ENCODE assay signal across 9 cellular contexts in the genomic region with DNA sequence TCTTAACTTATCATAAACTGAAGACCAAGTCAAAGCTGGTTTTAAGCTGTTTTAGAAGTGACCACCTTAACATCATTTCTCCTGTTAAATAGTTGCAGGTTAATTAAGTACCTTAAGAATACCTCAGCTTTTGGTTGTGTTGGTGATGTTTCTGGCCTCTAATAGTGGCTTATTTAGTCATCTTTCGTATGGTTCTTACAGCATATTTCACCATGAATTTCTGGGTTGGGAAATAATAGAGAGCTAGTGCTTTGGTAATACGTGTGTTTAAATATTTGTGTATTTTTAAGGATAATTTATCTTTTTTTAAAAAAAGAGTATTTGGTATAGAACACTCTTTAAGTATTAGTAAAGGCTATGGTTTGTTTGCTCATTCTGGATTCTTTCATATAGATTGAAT. TPM values are rescaled to one million over a fixed set of nuclear protein-coding genes. Genes with fewer than 3 reads are reported as not detected.
DNase-seq lines count a peak whose midpoint lies in the region; ATAC-seq and TF ChIP-seq lines count a peak whose summit lies in the region.
"Had no signal": no experiment of that assay in that cellular context is flagged by ENCODE, and none has a peak within 500 bp of the region (broad histone marks: within the 10 kb centered on the region; RNA-seq: fewer than 3 reads in every experiment).

No MANE protein-coding gene starts in this region.

- no peak for TF ChIP-seq CTCF in suprapubic skin (IDR thresholded peaks at IDR 0.05)

- peak overlapping the region; percentile 100 for H3K27ac Mint-ChIP-seq in activated CD8-positive, alpha-beta memory T cell treated with anti-CD3 and anti-CD28 coated beads, Interleukin-2, amount 10 ng/mL, durations not matched to agents 7 days and 5 days
- peak overlapping the region; percentile 90 for H3K27ac Mint-ChIP-seq in activated T-helper 17 cell treated with anti-CD3 and anti-CD28 coated beads, Interleukin-2, amount 50 U/mL, for 72 hours

- peaks cover 19% of the 10 kb centered on the region for H3K36me3 Mint-ChIP-seq in activated CD8-positive, alpha-beta memory T cell treated with anti-CD3 and anti-CD28 coated beads, Interleukin-2, amount 10 ng/mL, durations not matched to agents 7 days and 5 days
- H3K36me3 Mint-ChIP-seq in activated T-helper 17 cell treated with anti-CD3 and anti-CD28 coated beads, Interleukin-2, amount 50 U/mL, for 72 hours (ENCODE audit: low read depth) = peaks cover 69% of the 10 kb centered on the region

- H3K27me3 ChIP-seq in iPS-20b (ENCODE audit: insufficient read depth, low read length) (no peaks in the 10 kb centered on the region), suprapubic skin (no peaks in the 10 kb centered on the region)

- H3K4me1 ChIP-seq in iPS-20b (ENCODE audit: insufficient read depth, low read length) = peaks cover 24% of the 10 kb centered on the region; the same call in 1 of the 2 replicates
- peaks cover 62% of the 10 kb centered on the region for H3K4me1 ChIP-seq in suprapubic skin

- H3K36me3 ChIP-seq in iPS-20b (ENCODE audit: insufficient read depth, low read depth, low read length) (no peaks in the 10 kb centered on the region), suprapubic skin (no peaks in the 10 kb centered on the region)

- H3K9ac ChIP-seq in iPS-20b (ENCODE audit: low read depth, low read length) = peak overlapping the region; percentile 83; the same call in 1 of the 2 replicates

- H3K9me3 ChIP-seq in iPS-20b (ENCODE audit: insufficient read depth, low read depth, low read length) (no peaks in the 10 kb centered on the region), suprapubic skin (no peaks in the 10 kb centered on the region)

- H3K4me1 Mint-ChIP-seq in activated CD8-positive, alpha-beta memory T cell treated with anti-CD3 and anti-CD28 coated beads, Interleukin-2, amount 10 ng/mL, durations not matched to agents 7 days and 5 days = peaks cover 60% of the 10 kb centered on the region
- H3K4me1 Mint-ChIP-seq in activated T-helper 17 cell treated with anti-CD3 and anti-CD28 coated beads, Interleukin-2, amount 50 U/mL, for 72 hours = peaks cover 47% of the 10 kb centered on the region

- DNase-seq in activated CD8-positive, alpha-beta memory T cell treated with anti-CD3 and anti-CD28 coated beads, Interleukin-2, amount 10 ng/mL, durations not matched to agents 7 days and 5 days = no peak
- no peak for DNase-seq in activated CD8-positive, alpha-beta memory T cell treated with anti-CD3 and anti-CD28 coated beads for 24 hours
- DNase-seq in suprapubic skin (ENCODE audit: low spot score in 2 of 2) = no peak
- no peak for DNase-seq in NCI-H2171 treated with DMSO at 0.1 percent for 48 hours (lab: John Stamatoyannopoulos, UW)
- DNase-seq in HuH-7.5 (ENCODE audit: low spot score) = no peak

- no peaks in the 10 kb centered on the region for H3K27me3 Mint-ChIP-seq in activated CD8-positive, alpha-beta memory T cell treated with anti-CD3 and anti-CD28 coated beads, Interleukin-2, amount 10 ng/mL, durations not matched to agents 7 days and 5 days
- no peaks in the 10 kb centered on the region for H3K27me3 Mint-ChIP-seq in activated T-helper 17 cell treated with anti-CD3 and anti-CD28 coated beads, Interleukin-2, amount 50 U/mL, for 72 hours

- 65% methylated on average over 2 of the region's 2 CpGs for WGBS in suprapubic skin

- TF ChIP-seq POLR2A in suprapubic skin (IDR thresholded peaks at IDR 0.05) = no peak

- H3K27ac ChIP-seq in iPS-20b (ENCODE audit: low read length) (no peak overlapping the region), suprapubic skin (no peak overlapping the region)
- H3K27ac ChIP-seq: C4-2B had no signal

- H3K4me3 ChIP-seq in iPS-20b (ENCODE audit: low read length) (peak overlapping the region; percentile 91), suprapubic skin (peak overlapping the region; percentile 64)

- TF ChIP-seq EP300 in suprapubic skin (IDR thresholded peaks at IDR 0.05) = no peak

- H3K9me3 Mint-ChIP-seq in activated CD8-positive, alpha-beta memory T cell treated with anti-CD3 and anti-CD28 coated beads, Interleukin-2, amount 10 ng/mL, durations not matched to agents 7 days and 5 days (ENCODE audit: low read depth) = no peaks in the 10 kb centered on the region
- no peaks in the 10 kb centered on the region for H3K9me3 Mint-ChIP-seq in activated T-helper 17 cell treated with anti-CD3 and anti-CD28 coated beads, Interleukin-2, amount 50 U/mL, for 72 hours

- ATAC-seq in activated CD8-positive, alpha-beta memory T cell treated with anti-CD3 and anti-CD28 coated beads, Interleukin-2, amount 10 ng/mL, durations not matched to agents 7 days and 5 days = no peak
- ATAC-seq in activated T-helper 17 cell treated with anti-CD3 and anti-CD28 coated beads, Interleukin-2, amount 50 U/mL, for 72 hours (replicated peaks) = no peak
- ATAC-seq in GM19328 (IDR thresholded peaks at IDR 0.05; ENCODE audit: unreplicated experiment) = no peak

- CTCF ChIA-PET in activated CD8-positive, alpha-beta memory T cell treated with anti-CD3 and anti-CD28 coated beads, Interleukin-2, amount 10 ng/mL, durations not matched to agents 7 days and 5 days (lab: Charles Lee) = interaction anchor here (0.8 to 4.7 kb wide), 9 partner anchors 11 to 296 kb away, joined by 3 to 32 read pairs (median 6); a partner anchor contains a TSS

- peak overlapping the region; percentile 96 for H3K4me3 Mint-ChIP-seq in activated CD8-positive, alpha-beta memory T cell treated with anti-CD3 and anti-CD28 coated beads, Interleukin-2, amount 10 ng/mL, durations not matched to agents 7 days and 5 days
- peak overlapping the region; percentile 92 for H3K4me3 Mint-ChIP-seq in activated T-helper 17 cell treated with anti-CD3 and anti-CD28 coated beads, Interleukin-2, amount 50 U/mL, for 72 hours

RNA-seq across cellular contexts. Expression of a gene that starts 1.6 kb away (rescaled TPM):
- 100 to 1,000 TPM in 1 of 2 experiments, 10 to 100 TPM in 1; 94.8 to 128 TPM for total RNA-seq in activated CD8-positive, alpha-beta memory T cell treated with anti-CD3 and anti-CD28 coated beads, Interleukin-2, amount 10 ng/mL, durations not matched to agents 7 days and 5 days
- 100 to 1,000 TPM in 1 of 2 donors, 10 to 100 TPM in 1; 68.1 to 185 TPM for total RNA-seq in activated T-helper 17 cell treated with anti-CD3 and anti-CD28 coated beads, Interleukin-2, amount 50 U/mL, for 72 hours
- total RNA-seq in suprapubic skin = 10 to 100 TPM; 11.0 to 12.9 (median 12.5) TPM

RNA-seq across cellular contexts. Expression of a gene that starts 33.7 kb away (rescaled TPM):
- 100 to 1,000 TPM; 192 to 223 TPM for total RNA-seq in activated CD8-positive, alpha-beta memory T cell treated with anti-CD3 and anti-CD28 coated beads, Interleukin-2, amount 10 ng/mL, durations not matched to agents 7 days and 5 days
- total RNA-seq in activated T-helper 17 cell treated with anti-CD3 and anti-CD28 coated beads, Interleukin-2, amount 50 U/mL, for 72 hours = 100 to 1,000 TPM; 187 to 240 TPM
- total RNA-seq in suprapubic skin = 10 to 100 TPM; 47.8 to 94.9 (median 51.5) TPM

Comparison
In these comparisons a context has a peak if more than half of its experiments do, and no peak if none do; other contexts are left out.
1. RNA of a gene that starts 1.6 kb away (total RNA-seq): 68.1 to 185 TPM in activated T-helper 17 cell treated with anti-CD3 and anti-CD28 coated beads, Interleukin-2, amount 50 U/mL, for 72 hours and 94.8 to 128 TPM in activated CD8-positive, alpha-beta memory T cell treated with anti-CD3 and anti-CD28 coated beads, Interleukin-2, amount 10 ng/mL, durations not matched to agents 7 days and 5 days; 11.0 to 12.9 TPM in suprapubic skin; every median in the first group is over 4 times any median in the second.